8 cellular contexts compared by ENCODE assay signal in the genomic region with DNA sequence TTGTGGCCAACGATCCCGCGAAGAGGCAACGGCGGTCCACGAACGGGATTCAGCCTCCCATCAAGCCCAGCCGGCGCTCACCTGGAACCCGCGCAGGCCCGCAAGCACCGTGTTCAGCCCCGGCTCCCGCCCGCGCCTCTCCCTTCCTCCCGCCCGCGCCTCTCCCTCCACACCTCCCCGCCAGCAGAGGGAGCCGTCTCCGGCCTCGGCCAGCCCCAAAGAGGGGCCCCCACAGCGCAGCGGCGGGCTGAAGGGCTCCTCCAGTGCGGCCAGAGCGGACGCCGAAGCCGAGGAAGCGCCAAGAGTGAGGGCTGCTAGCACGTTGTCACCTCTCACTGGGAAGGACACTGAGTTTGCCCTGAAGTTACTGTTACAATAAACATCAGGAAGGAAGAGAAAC. TPM values are rescaled to one million over a fixed set of nuclear protein-coding genes. Genes with fewer than 3 reads are reported as not detected.
DNase-seq lines count a peak whose midpoint lies in the region; ATAC-seq and TF ChIP-seq lines count a peak whose summit lies in the region.

No MANE protein-coding gene starts in this region.

- H3K9me3 Mint-ChIP-seq in CD14-positive monocyte (peaks cover 7 to 33% (median 25%) of the 10 kb centered on the region in 7 donors), mesothelial cell of epicardium (peaks cover 13% of the 10 kb centered on the region)

- H3K36me3 Mint-ChIP-seq in CD14-positive monocyte (no peaks in the 10 kb centered on the region), mesothelial cell of epicardium (no peaks in the 10 kb centered on the region)

- H3K4me3 Mint-ChIP-seq in CD14-positive monocyte (peak overlapping the region; percentile 67 to 77), mesothelial cell of epicardium (peak overlapping the region; percentile 68)

- ATAC-seq in HG02588 (IDR thresholded peaks at IDR 0.05; ENCODE audit: unreplicated experiment), result no peak

- H3K4me3 ChIP-seq in Peyer's patch (peak overlapping the region in 2 of 4 donors; percentile 26 to 32), dorsolateral prefrontal cortex (peak overlapping the region in 35 of 59 donors; percentile 1 to 51 (median 30))

- H3K27ac ChIP-seq in Peyer's patch (peak overlapping the region in 2 of 4 donors; percentile 11 to 53), dorsolateral prefrontal cortex (no peak overlapping the region)

- no peaks in the 10 kb centered on the region for H3K36me3 ChIP-seq in Peyer's patch

- DNase-seq in CD14-positive monocyte (ENCODE audit: low spot score) (no peak), Peyer's patch (peak in 2 of 3 donors; percentile 57 to 82), dorsolateral prefrontal cortex (no peak), mesothelial cell of epicardium (ENCODE audit: low spot score in 2 of 2, unreplicated experiment in 2 of 2) (peak; percentile 56 to 83), cerebellar cortex (ENCODE audit: low spot score) (no peak), HEK293T (ENCODE audit: extremely low spot score) (no peak)
- no peak for DNase-seq in stimulated activated naive CD4-positive, alpha-beta T cell treated with Interleukin-2 at 50 U/mL for 16 hours (lab: John Stamatoyannopoulos, UW)

- H3K27me3 ChIP-seq in Peyer's patch (no peaks in the 10 kb centered on the region), dorsolateral prefrontal cortex (peaks cover 0 to 29% (median 12%) of the 10 kb centered on the region in 45 donors)

- peaks cover 5 to 16% (median 12%) of the 10 kb centered on the region in 3 donors for H3K27me3 Mint-ChIP-seq in CD14-positive monocyte (ENCODE audit: low read depth in 3 of 3)
- H3K27me3 Mint-ChIP-seq in mesothelial cell of epicardium (ENCODE audit: low read depth), result no peaks in the 10 kb centered on the region

- peaks cover 10% of the 10 kb centered on the region for H3K4me1 Mint-ChIP-seq in CD14-positive monocyte
- H3K4me1 Mint-ChIP-seq in mesothelial cell of epicardium, result peaks cover 15% of the 10 kb centered on the region

- intact Hi-C loops in CD14-positive monocyte (cut with micrococcal nuclease), result no loop called here
- intact Hi-C loops in dorsolateral prefrontal cortex (cut with DNase I), result no loop called here

- CTCF ChIA-PET in HEK293T (lab: Yijun Ruan, JAX), result no interaction called here

- no peak for TF ChIP-seq POLR2A in Peyer's patch (IDR thresholded peaks at IDR 0.05)

- peaks cover 0 to 7% (median 3%) of the 10 kb centered on the region in 4 donors for H3K9me3 ChIP-seq in Peyer's patch

- H3K27ac Mint-ChIP-seq in CD14-positive monocyte (no peak overlapping the region), mesothelial cell of epicardium (peak overlapping the region; percentile 68)

- H3K4me1 ChIP-seq in Peyer's patch, result no peaks in the 10 kb centered on the region

- POLR2A ChIA-PET in HEK293T (lab: Yijun Ruan, JAX), result no interaction called here

- TF ChIP-seq CTCF in CD14-positive monocyte (IDR thresholded peaks at IDR 0.05) (peak; percentile 16), Peyer's patch (IDR thresholded peaks at IDR 0.05) (peak in 4 of 6 experiments; percentile 13 to 62 (median 54)), dorsolateral prefrontal cortex (IDR thresholded peaks at IDR 0.05 in 54 of 56, conservative IDR thresholded peaks at IDR 0.05 in 2 of 56; ENCODE audit: low read depth in 1 of 56, partially characterized antibody in 56 of 56) (peak in 39 of 56 donors; percentile 10 to 55 (median 27)), mesothelial cell of epicardium (IDR thresholded peaks at IDR 0.05; ENCODE audit: unreplicated experiment) (peak; percentile 64)

TF ChIP-seq in HEK293T, 16 proteins besides CTCF, POLR2A, EP300 and RAD21:
- no peak for TF ChIP-seq SUZ12 (IDR thresholded peaks at IDR 0.05)
- no peak for TF ChIP-seq HDGF (IDR thresholded peaks at IDR 0.05; ENCODE audit: borderline replicate concordance)
- no peak for TF ChIP-seq ARNT (IDR thresholded peaks at IDR 0.05)
- no peak for TF ChIP-seq TARDBP (IDR thresholded peaks at IDR 0.05)

RNA-seq across cellular contexts. Expression of a gene that starts 55.3 kb away (rescaled TPM):
- polyA plus RNA-seq in CD14-positive monocyte, result 100 to 1,000 TPM; 421 to 442 TPM
- 10 to 100 TPM; 27.3 to 65.0 (median 50.0) TPM for total RNA-seq in Peyer's patch
- 100 to 1,000 TPM in 2 of 120 experiments, 10 to 100 TPM in 118; 41.8 to 105 (median 65.3) TPM for total RNA-seq in dorsolateral prefrontal cortex
- 211 to 217 TPM (median 216 TPM) in 3 replicates for total RNA-seq in mesothelial cell of epicardium

Comparison
In these comparisons a context has a peak if more than half of its experiments do, and no peak if none do; other contexts are left out.
1. DNase-seq: peak in Peyer's patch (2 of 3) and mesothelial cell of epicardium (2 of 2); none in CD14-positive monocyte (single experiment), dorsolateral prefrontal cortex (0 of 10), cerebellar cortex (single experiment), HEK293T (single experiment) and stimulated activated naive CD4-positive, alpha-beta T cell treated with Interleukin-2 at 50 U/mL for 16 hours (single experiment).
2. Peak in every context shown above with its lines, with median percentiles within 50 percentile points of each other: CTCF ChIP-seq.